Comparison of ENCODE assay signal across 5 cellular contexts in the genomic region with DNA sequence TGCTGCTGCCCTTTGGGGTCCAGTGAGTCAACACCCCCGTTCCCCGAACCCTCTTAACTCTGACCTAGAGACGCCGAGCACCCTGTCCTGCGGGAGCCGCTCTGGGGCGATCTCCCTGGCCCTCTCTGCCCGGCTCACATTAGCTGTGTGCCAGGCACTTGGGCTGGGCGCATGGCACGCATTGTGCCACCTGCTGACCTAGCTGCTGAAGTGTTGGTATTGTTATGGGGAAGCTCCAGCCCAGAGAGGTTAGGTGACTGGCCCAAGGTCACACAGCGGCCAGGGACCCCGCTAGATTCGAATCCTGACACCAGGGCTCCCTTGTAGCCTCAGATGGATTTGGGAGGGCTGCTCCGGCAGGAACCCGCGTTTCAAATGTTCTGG. TPM values are rescaled to one million over a fixed set of nuclear protein-coding genes. Genes with fewer than 3 reads are reported as not detected.
DNase-seq lines count a peak whose midpoint lies in the region; TF ChIP-seq lines count a peak whose summit lies in the region.

No MANE protein-coding gene starts in this region.

- DNase-seq in PC-9 (no peak), epithelial cell of prostate (ENCODE audit: low read depth, low spot score) (no peak), anterior cingulate cortex (lab: John Stamatoyannopoulos, UW) (no peak), GM13977 (ENCODE audit: low spot score) (no peak)

- peak overlapping the region; percentile 83 for H2AFZ ChIP-seq in PC-9

- H3K36me3 ChIP-seq in PC-9 (ENCODE audit: low read depth) (no peaks in the 10 kb centered on the region), skeletal muscle tissue (ENCODE audit: control insufficient read depth in 3 of 3, insufficient read depth in 3 of 3, low read length in 3 of 3) (no peaks in the 10 kb centered on the region)

- H3K4me2 ChIP-seq in PC-9, result peak overlapping the region; percentile 98

- peak overlapping the region; percentile 95 to 96 (median 95) for H3K9ac ChIP-seq in skeletal muscle tissue (ENCODE audit: low read depth in 1 of 3, low read length in 3 of 3)

- intact Hi-C loops in PC-9 (cut with micrococcal nuclease; ENCODE audit: unreplicated experiment), result no loop called here

- H3K4me3 ChIP-seq in PC-9 (peak overlapping the region; percentile 99), skeletal muscle tissue (ENCODE audit: low read length in 3 of 3) (peak overlapping the region; percentile 84 to 97 (median 96))

- H3K27me3 ChIP-seq in PC-9 (ENCODE audit: insufficient read depth, low read depth) (no peaks in the 10 kb centered on the region), skeletal muscle tissue (ENCODE audit: control insufficient read depth in 3 of 3, insufficient read depth in 3 of 3, low read length in 3 of 3) (no peaks in the 10 kb centered on the region)

- TF ChIP-seq CTCF in PC-9 (conservative IDR thresholded peaks at IDR 0.05) (no peak), GM13977 (IDR thresholded peaks at IDR 0.05; ENCODE audit: extremely low read depth, insufficient read depth, missing control alignments) (no peak)

- peaks cover 11% of the 10 kb centered on the region; the same call in 1 of the 2 replicates for H3F3A ChIP-seq in PC-9 (ENCODE audit: insufficient read depth, low read depth)

- H3K9me3 ChIP-seq in PC-9 (ENCODE audit: insufficient read depth, low read depth) (no peaks in the 10 kb centered on the region), skeletal muscle tissue (ENCODE audit: control insufficient read depth in 3 of 3, low read length in 3 of 3) (no peaks in the 10 kb centered on the region)

- POLR2A ChIA-PET in PC-9 (lab: Charles Lee; ENCODE audit: unreplicated experiment), result no interaction called here

- H3K27ac ChIP-seq in PC-9 (peak overlapping the region; percentile 58), epithelial cell of prostate (peak overlapping the region; percentile 77), skeletal muscle tissue (ENCODE audit: low read depth, low read length) (peak overlapping the region; percentile 85)

- in situ Hi-C loops in GM13977 (cut with MboI; ENCODE audit: low pct_unique_long_range_greater_than_20kb, low sequenced_read_pairs, unreplicated experiment), result loop anchor here (25.0 kb wide), 1 partner anchor 383 kb away; no protein-coding TSS in a partner anchor

- H3K4me1 ChIP-seq in PC-9 (replicated peaks; ENCODE audit: insufficient read depth), result no peaks in the 10 kb centered on the region
- H3K4me1 ChIP-seq in skeletal muscle tissue (ENCODE audit: control insufficient read depth in 3 of 3, insufficient read depth in 3 of 3, low read length in 3 of 3), result peaks cover 15 to 21% (median 17%) of the 10 kb centered on the region in 3 donors

- no peaks in the 10 kb centered on the region for H3K9me2 ChIP-seq in PC-9 (ENCODE audit: insufficient read depth)

- BruUV-seq in PC-9 (replicated peaks; lab: Mats Ljungman, UMichigan), result no TSS peak

- H3K79me2 ChIP-seq in PC-9 (ENCODE audit: low read depth), result peaks cover 24% of the 10 kb centered on the region

- CTCF ChIA-PET in PC-9 (lab: Charles Lee), result no interaction called here

- no peaks in the 10 kb centered on the region for H4K20me1 ChIP-seq in PC-9 (ENCODE audit: insufficient read depth)

RNA-seq across cellular contexts. Expression of a gene that starts 1.1 kb away (rescaled TPM):
- total RNA-seq in PC-9 (2021) (0.90 and 1.3 TPM in 2 replicates), skeletal muscle tissue (1.6 TPM)

RNA-seq across cellular contexts. Expression of a gene that starts 8.1 kb away (rescaled TPM):
- total RNA-seq in PC-9 (2021), result 133 and 152 TPM in 2 replicates
- total RNA-seq in skeletal muscle tissue, result 6.3 TPM

RNA-seq across cellular contexts. Expression of a gene that starts 13.0 kb away (rescaled TPM):
- total RNA-seq in PC-9 (2021) (20.0 and 26.0 TPM in 2 replicates), skeletal muscle tissue (21.9 TPM)

RNA-seq across cellular contexts. Expression of a gene that starts 17.8 kb away (rescaled TPM):
- total RNA-seq in PC-9 (2021) (18.2 and 20.6 TPM in 2 replicates), skeletal muscle tissue (14.1 TPM)

RNA-seq across cellular contexts. Expression of a gene that starts 23.7 kb away (rescaled TPM):
- 10.2 and 13.4 TPM in 2 replicates for total RNA-seq in PC-9 (2021)
- 2.1 TPM for total RNA-seq in skeletal muscle tissue

Comparison
In these comparisons a context has a peak if more than half of its experiments do, and no peak if none do; other contexts are left out.
1. RNA of a gene that starts 8.1 kb away (total RNA-seq): 133 to 152 TPM in PC-9; 6.3 TPM in skeletal muscle tissue (single experiment); every median in the first group is over 10 times any median in the second.
2. Peak in every context shown above with its lines, with median percentiles within 50 percentile points of each other: H3K27ac ChIP-seq.